14 cellular contexts compared by ENCODE assay signal in genomic region chr13:31172535-31172934, GRCh38. TPM values are rescaled to one million over a fixed set of nuclear protein-coding genes. Genes with fewer than 3 reads are reported as not detected.
DNase-seq lines count a peak whose midpoint lies in the region; ATAC-seq and TF ChIP-seq lines count a peak whose summit lies in the region.
"Had no signal": no experiment of that assay in that cellular context is flagged by ENCODE, and none has a peak within 500 bp of the region (broad histone marks: within the 10 kb centered on the region; RNA-seq: fewer than 3 reads in every experiment).

No MANE protein-coding gene starts in this region.

- TF ChIP-seq CTCF in fibroblast of pulmonary artery (IDR thresholded peaks at IDR 0.05; ENCODE audit: low read length, missing control alignments) (no peak), mucosa of descending colon (IDR thresholded peaks at IDR 0.05) (no peak)

- H3K9ac ChIP-seq in skeletal muscle satellite cell (ENCODE audit: low read depth, low read length), result no peak overlapping the region

- H3K27me3 ChIP-seq in skeletal muscle satellite cell (ENCODE audit: control insufficient read depth, insufficient read depth, low read length), result no peaks in the 10 kb centered on the region
- H3K27me3 ChIP-seq: esophagus squamous epithelium had no signal

- intact Hi-C loops in mucosa of descending colon (cut with DNase I, micrococcal nuclease), result no loop called here

- H3K9me3 ChIP-seq in skeletal muscle satellite cell (replicated peaks; ENCODE audit: low read length), result no peaks in the 10 kb centered on the region
- no peaks in the 10 kb centered on the region for H3K9me3 ChIP-seq in mucosa of descending colon
- H3K9me3 ChIP-seq: esophagus squamous epithelium had no signal

- H3K4me1 ChIP-seq in skeletal muscle satellite cell (ENCODE audit: control insufficient read depth, insufficient read depth, low read length) (peaks cover 13% of the 10 kb centered on the region), mucosa of descending colon (ENCODE audit: low read depth) (peaks cover 5% of the 10 kb centered on the region)

- H3K4me2 ChIP-seq in skeletal muscle satellite cell (ENCODE audit: low read length), result peak overlapping the region; percentile 38

- ATAC-seq in SK-N-SH treated with all-trans-retinoic acid at 6 μM for 48 hours (peak; percentile 67), mucosa of descending colon (no peak)
- ATAC-seq: activated naive CD4-positive, alpha-beta T cell treated with anti-CD3 and anti-CD28 coated beads, Interleukin-2, amount 50 U/mL, for 72 hours had no signal

- H3K4me3 ChIP-seq in fibroblast of pulmonary artery (replicated peaks; ENCODE audit: low read depth, low read length) (no peak overlapping the region), skeletal muscle satellite cell (ENCODE audit: low read length) (no peak overlapping the region), mucosa of descending colon (no peak overlapping the region)
- H3K4me3 ChIP-seq: esophagus squamous epithelium had no signal

- DNase-seq in HCEC 1CT (peak; percentile 90), fibroblast of pulmonary artery (ENCODE audit: low read depth) (peak; percentile 97), NCI-H2029 (lab: John Stamatoyannopoulos, UW) (no peak), mucosa of descending colon (no peak), NCI-H446 treated with DMSO at 0.1 percent for 48 hours (lab: John Stamatoyannopoulos, UW) (no peak)
- DNase-seq: activated CD4-positive, alpha-beta T cell treated with anti-CD3 and anti-CD28 coated beads, Interleukin-2, amount 50 U/mL, for 4 hours; DMS53; esophagus squamous epithelium; NCI-H524; posterior cingulate gyrus; substantia nigra had no signal

- H3K36me3 ChIP-seq in skeletal muscle satellite cell (ENCODE audit: insufficient read depth, low read length) (no peaks in the 10 kb centered on the region), mucosa of descending colon (ENCODE audit: low read depth) (no peaks in the 10 kb centered on the region)
- H3K36me3 ChIP-seq: esophagus squamous epithelium had no signal

TF ChIP-seq in SK-N-SH treated with all-trans-retinoic acid at 6 μM for 48 hours, 23 proteins besides CTCF, POLR2A, EP300 and RAD21:
- TF ChIP-seq ZFP30 (CRISPR knock-in tag; IDR thresholded peaks at IDR 0.05) (no peak), GLIS3 (CRISPR knock-in tag; IDR thresholded peaks at IDR 0.05) (no peak), CSRNP3 (CRISPR knock-in tag; IDR thresholded peaks at IDR 0.05) (no peak), ZC3H10 (CRISPR knock-in tag; IDR thresholded peaks at IDR 0.05) (no peak), ZNF8 (CRISPR knock-in tag; IDR thresholded peaks at IDR 0.05) (no peak), ZFP3 (CRISPR knock-in tag; IDR thresholded peaks at IDR 0.05) (no peak), BACH2 (CRISPR knock-in tag; IDR thresholded peaks at IDR 0.05; ENCODE audit: borderline replicate concordance) (no peak), ZNF565 (CRISPR knock-in tag; conservative IDR thresholded peaks at IDR 0.05; ENCODE audit: low read depth) (no peak), PPARA (CRISPR knock-in tag; IDR thresholded peaks at IDR 0.05; ENCODE audit: borderline replicate concordance) (no peak), TSHZ2 (CRISPR knock-in tag; IDR thresholded peaks at IDR 0.05) (no peak), TOX (CRISPR knock-in tag; IDR thresholded peaks at IDR 0.05; ENCODE audit: borderline replicate concordance) (no peak), ISL1 (CRISPR knock-in tag; IDR thresholded peaks at IDR 0.05) (peak; percentile 54; the same call in 1 of the 2 replicates), SNAI2 (CRISPR knock-in tag; IDR thresholded peaks at IDR 0.05) (no peak), ARNTL (CRISPR knock-in tag; IDR thresholded peaks at IDR 0.05; ENCODE audit: borderline replicate concordance, low read depth) (no peak)
- TF ChIP-seq, protein P1, sequence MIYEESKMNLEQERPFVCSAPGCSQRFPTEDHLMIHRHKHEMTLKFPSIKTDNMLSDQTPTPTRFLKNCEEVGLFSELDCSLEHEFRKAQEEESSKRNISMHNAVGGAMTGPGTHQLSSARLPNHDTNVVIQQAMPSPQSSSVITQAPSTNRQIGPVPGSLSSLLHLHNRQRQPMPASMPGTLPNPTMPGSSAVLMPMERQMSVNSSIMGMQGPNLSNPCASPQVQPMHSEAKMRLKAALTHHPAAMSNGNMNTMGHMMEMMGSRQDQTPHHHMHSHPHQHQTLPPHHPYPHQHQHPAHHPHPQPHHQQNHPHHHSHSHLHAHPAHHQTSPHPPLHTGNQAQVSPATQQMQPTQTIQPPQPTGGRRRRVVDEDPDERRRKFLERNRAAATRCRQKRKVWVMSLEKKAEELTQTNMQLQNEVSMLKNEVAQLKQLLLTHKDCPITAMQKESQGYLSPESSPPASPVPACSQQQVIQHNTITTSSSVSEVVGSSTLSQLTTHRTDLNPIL (CRISPR knock-in tag; IDR thresholded peaks at IDR 0.05; ENCODE audit: low read depth), result peak; percentile 6; the same call in 1 of the 2 replicates
- TF ChIP-seq, protein P2, sequence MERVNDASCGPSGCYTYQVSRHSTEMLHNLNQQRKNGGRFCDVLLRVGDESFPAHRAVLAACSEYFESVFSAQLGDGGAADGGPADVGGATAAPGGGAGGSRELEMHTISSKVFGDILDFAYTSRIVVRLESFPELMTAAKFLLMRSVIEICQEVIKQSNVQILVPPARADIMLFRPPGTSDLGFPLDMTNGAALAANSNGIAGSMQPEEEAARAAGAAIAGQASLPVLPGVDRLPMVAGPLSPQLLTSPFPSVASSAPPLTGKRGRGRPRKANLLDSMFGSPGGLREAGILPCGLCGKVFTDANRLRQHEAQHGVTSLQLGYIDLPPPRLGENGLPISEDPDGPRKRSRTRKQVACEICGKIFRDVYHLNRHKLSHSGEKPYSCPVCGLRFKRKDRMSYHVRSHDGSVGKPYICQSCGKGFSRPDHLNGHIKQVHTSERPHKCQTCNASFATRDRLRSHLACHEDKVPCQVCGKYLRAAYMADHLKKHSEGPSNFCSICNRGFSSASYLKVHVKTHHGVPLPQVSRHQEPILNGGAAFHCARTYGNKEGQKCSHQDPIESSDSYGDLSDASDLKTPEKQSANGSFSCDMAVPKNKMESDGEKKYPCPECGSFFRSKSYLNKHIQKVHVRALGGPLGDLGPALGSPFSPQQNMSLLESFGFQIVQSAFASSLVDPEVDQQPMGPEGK (CRISPR knock-in tag; IDR thresholded peaks at IDR 0.05; ENCODE audit: borderline replicate concordance), result no peak
TF ChIP-seq in SK-N-SH treated with all-trans-retinoic acid at 6 μM for 48 hours: peak in this region for 2.

RNA-seq across cellular contexts. Expression of gene HSPH1, which starts 10.8 kb away (rescaled TPM):
- total RNA-seq in skeletal muscle satellite cell (2012; rRNA removed), result 46.1 and 55.5 TPM in 2 replicates
- total RNA-seq in mucosa of descending colon, result 10 to 100 TPM; 24.3 to 80.0 (median 44.0) TPM

RNA-seq across cellular contexts. Expression of gene B3GLCT, which starts 27.2 kb away (rescaled TPM):
- total RNA-seq in skeletal muscle satellite cell (2012; rRNA removed), result 3.5 and 8.1 TPM in 2 replicates
- 1 to 10 TPM; 3.1 to 5.1 (median 4.0) TPM for total RNA-seq in mucosa of descending colon

Comparison
In these comparisons a context has a peak if more than half of its experiments do, and no peak if none do; other contexts are left out.
1. DNase-seq: peak in HCEC 1CT (single experiment) and fibroblast of pulmonary artery (single experiment); none in NCI-H2029 (single experiment), mucosa of descending colon (0 of 3) and NCI-H446 treated with DMSO at 0.1 percent for 48 hours (single experiment).